ENCODE assay signal across 8 cellular contexts in the genomic region with DNA sequence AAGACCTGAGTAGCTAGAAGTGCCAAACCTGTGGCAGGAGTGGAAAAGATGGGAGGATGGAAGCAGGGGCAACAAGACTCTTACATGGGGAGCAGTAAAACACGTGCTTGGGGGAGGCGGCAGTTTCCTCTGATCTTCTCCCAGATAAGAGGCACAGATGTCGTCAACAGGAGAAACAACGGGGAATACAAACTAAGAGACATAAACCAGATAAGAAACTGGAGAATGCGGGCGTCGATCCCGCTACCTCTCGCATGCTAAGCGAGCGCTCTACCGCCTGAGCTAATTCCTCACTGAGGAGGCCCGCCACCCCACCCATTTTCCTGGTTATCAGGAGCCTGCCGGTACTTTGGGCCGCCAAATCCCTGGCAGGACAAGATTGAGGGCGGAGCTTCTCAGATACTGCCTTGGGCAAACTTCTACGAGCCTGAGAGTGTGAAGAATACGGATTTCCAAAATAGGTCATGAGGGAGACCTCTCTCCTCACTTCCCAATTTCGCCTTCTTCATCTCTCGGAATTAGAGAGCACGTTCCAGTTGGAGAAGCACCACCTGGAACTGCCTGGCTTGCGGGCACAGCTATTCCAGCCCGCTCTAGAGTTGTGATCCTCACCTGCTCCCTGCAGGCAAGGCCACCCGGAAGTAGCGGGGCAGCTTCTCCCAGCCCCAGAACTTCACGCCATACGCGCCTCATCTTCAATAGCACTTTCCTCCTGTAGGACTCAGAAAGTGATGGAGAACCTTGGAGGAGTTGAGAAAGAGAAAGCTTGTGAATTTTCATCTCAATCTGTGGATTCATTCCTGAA.
A peak's percentile ranks its signal among the peaks of the same experiment; 100 is the strongest.
DNase-seq lines count a peak whose midpoint lies in the region; FAIRE-seq and TF ChIP-seq lines count a peak whose summit lies in the region.
"Not testable (repeated sequence)": the region's sequence is repeated elsewhere in the genome, so short reads cannot be mapped to it uniquely, and the experiment has no call there.

No MANE protein-coding gene starts in this region.

- not testable (repeated sequence) for H3K27ac Mint-ChIP-seq in astrocyte (ENCODE audit: unreplicated experiment); endodermal cell

- FAIRE-seq in astrocyte (lab: Jason Lieb, UNC): not testable (repeated sequence)

- not testable (repeated sequence) for TF ChIP-seq CTCF in astrocyte (IDR thresholded peaks at IDR 0.05; ENCODE audit: insufficient read depth, low read depth, low read length); endodermal cell (conservative IDR thresholded peaks at IDR 0.05)

- H3K36me3 Mint-ChIP-seq in astrocyte (ENCODE audit: low read depth, unreplicated experiment); endodermal cell (ENCODE audit: low read depth): not testable (repeated sequence)

- H3K27me3 ChIP-seq in NT2/D1 (ENCODE audit: insufficient read depth, insufficient read length); astrocyte (ENCODE audit: insufficient read depth, low read length); skeletal muscle satellite cell (ENCODE audit: control insufficient read depth, insufficient read depth, low read length): not testable (repeated sequence)
- H3K27me3 ChIP-seq in endodermal cell (ENCODE audit: control insufficient read depth, insufficient read depth, low read length, poor library complexity, severe bottlenecking): peaks cover 50% of the 10 kb centered on the region

- H3K36me3 ChIP-seq in ES-I3 (ENCODE audit: insufficient read depth, low read length); NT2/D1 (ENCODE audit: insufficient read depth, insufficient read length, low read length); astrocyte (ENCODE audit: insufficient read depth, low read length); endodermal cell (ENCODE audit: control insufficient read depth, insufficient read depth, low read length); skeletal muscle satellite cell (ENCODE audit: insufficient read depth, low read length): not testable (repeated sequence)

- not testable (repeated sequence) for H3K9me3 ChIP-seq in ES-I3 (ENCODE audit: control insufficient read depth, insufficient read depth, low read length); NT2/D1 (ENCODE audit: insufficient read depth, low read length); astrocyte (ENCODE audit: insufficient read depth, low read depth, low read length); endodermal cell (ENCODE audit: control insufficient read depth, low read length); skeletal muscle satellite cell (replicated peaks; ENCODE audit: low read length)

- 16 to 43% methylated on average over 7 to 28 of the region's 28 CpGs for WGBS in endodermal cell (ENCODE audit: insufficient coverage in 1 of 2, insufficient read length in 1 of 2), 2 experiments

- H3K9ac ChIP-seq in ES-I3 (ENCODE audit: low read depth, low read length): peak overlapping the region; percentile 89; the same call in 1 of the 2 replicates
- peak overlapping the region; percentile 21 for H3K9ac ChIP-seq in NT2/D1 (ENCODE audit: insufficient read length, low read depth)
- not testable (repeated sequence) for H3K9ac ChIP-seq in astrocyte (ENCODE audit: low read length); endodermal cell (ENCODE audit: extremely low read depth, low read length, poor library complexity, severe bottlenecking); skeletal muscle satellite cell (ENCODE audit: low read depth, low read length)

- not testable (repeated sequence) for H3K4me1 Mint-ChIP-seq in astrocyte (ENCODE audit: low read depth, unreplicated experiment); endodermal cell

- H3K4me3 ChIP-seq in NT2/D1 (ENCODE audit: insufficient read length, low read depth): peak overlapping the region; percentile 53
- not testable (repeated sequence) for H3K4me3 ChIP-seq in astrocyte (ENCODE audit: insufficient read depth, low read depth, low read length); endodermal cell (ENCODE audit: low read length); skeletal muscle satellite cell (ENCODE audit: low read length)

- H3K27me3 Mint-ChIP-seq in astrocyte (ENCODE audit: low read depth, unreplicated experiment) (peaks cover 54% of the 10 kb centered on the region), endodermal cell (ENCODE audit: insufficient read depth) (peaks cover 60% of the 10 kb centered on the region)

- H3K27ac ChIP-seq in astrocyte (ENCODE audit: low read depth, low read length); endodermal cell (ENCODE audit: low read depth, low read length): not testable (repeated sequence)

- not testable (repeated sequence) for H3K79me2 ChIP-seq in astrocyte (ENCODE audit: insufficient read depth, low read length)

- H3K4me2 ChIP-seq in astrocyte (ENCODE audit: low read length) (peak overlapping the region; percentile 8), skeletal muscle satellite cell (ENCODE audit: low read length) (peak overlapping the region; percentile 42)

- DNase-seq in HPDE6-E6E7 (ENCODE audit: extremely low spot score) (peak; percentile 17), endodermal cell (peak; percentile 86), iPS DF 4.7 (ENCODE audit: extremely low read depth, low spot score) (peak; percentile 33), kidney tubule cell (ENCODE audit: low spot score) (peak; percentile 68)
- not testable (repeated sequence) for DNase-seq in NT2/D1 (ENCODE audit: low read depth, low spot score); astrocyte (ENCODE audit: low read depth)

- peak overlapping the region; percentile 75 for H3K4me3 Mint-ChIP-seq in astrocyte (ENCODE audit: unreplicated experiment)
- H3K4me3 Mint-ChIP-seq in endodermal cell: peak overlapping the region; percentile 57

- peak overlapping the region; percentile 18 for H2AFZ ChIP-seq in astrocyte (ENCODE audit: low read depth, low read length)

- H4K20me1 ChIP-seq in astrocyte (ENCODE audit: insufficient read depth, low read length): not testable (repeated sequence)

- H3K4me1 ChIP-seq in ES-I3 (ENCODE audit: insufficient read depth, low read length); NT2/D1 (ENCODE audit: insufficient read depth, insufficient read length); astrocyte (ENCODE audit: insufficient read depth, low read length); endodermal cell (ENCODE audit: control insufficient read depth, insufficient read depth, low read length); skeletal muscle satellite cell (ENCODE audit: control insufficient read depth, insufficient read depth, low read length): not testable (repeated sequence)

- not testable (repeated sequence) for H3K9me3 Mint-ChIP-seq in astrocyte (ENCODE audit: unreplicated experiment); endodermal cell
